ENCODE assay signal across 1 cellular context in the genomic region with DNA sequence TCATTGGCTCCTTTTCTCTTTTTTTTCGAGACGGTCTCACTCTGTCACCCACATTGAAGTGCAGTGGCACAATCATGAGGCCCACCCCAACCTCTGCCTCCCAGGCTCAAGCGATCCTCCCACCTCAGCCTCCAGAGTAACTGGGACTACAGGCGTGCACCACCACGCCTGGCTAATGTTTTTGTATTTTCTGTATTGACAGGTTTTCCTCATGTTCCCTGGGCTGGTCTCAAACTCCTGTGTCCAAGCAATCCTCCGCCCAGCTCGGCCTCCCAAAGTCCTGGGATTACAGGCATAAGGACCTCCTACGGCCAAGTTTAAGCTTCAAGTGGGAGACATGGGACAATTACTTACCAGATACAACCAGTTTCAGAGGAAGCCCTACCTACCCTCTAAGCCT.
TF ChIP-seq lines count a peak whose summit lies in the region.

No MANE protein-coding gene starts in this region.

TF ChIP-seq in H1, 55 proteins besides CTCF, POLR2A, EP300 and RAD21:
- TF ChIP-seq TBP (IDR thresholded peaks at IDR 0.05; ENCODE audit: low read depth, low read length) (no peak), TCF12 (IDR thresholded peaks at IDR 0.05; ENCODE audit: low read depth, low read length) (no peak), RBBP5 (IDR thresholded peaks at IDR 0.05; ENCODE audit: borderline replicate concordance, low read depth, low read length) (no peak), RXRA (IDR thresholded peaks at IDR 0.05; ENCODE audit: insufficient read depth, low read depth, low read length) (no peak), HDAC6 (IDR thresholded peaks at IDR 0.05; ENCODE audit: low read depth, low read length) (no peak), GTF2F1 (IDR thresholded peaks at IDR 0.05; ENCODE audit: borderline replicate concordance, low read depth, low read length) (no peak), CBX5 (IDR thresholded peaks at IDR 0.05; ENCODE audit: low read depth, low read length) (no peak)
- TF ChIP-seq, protein P1, sequence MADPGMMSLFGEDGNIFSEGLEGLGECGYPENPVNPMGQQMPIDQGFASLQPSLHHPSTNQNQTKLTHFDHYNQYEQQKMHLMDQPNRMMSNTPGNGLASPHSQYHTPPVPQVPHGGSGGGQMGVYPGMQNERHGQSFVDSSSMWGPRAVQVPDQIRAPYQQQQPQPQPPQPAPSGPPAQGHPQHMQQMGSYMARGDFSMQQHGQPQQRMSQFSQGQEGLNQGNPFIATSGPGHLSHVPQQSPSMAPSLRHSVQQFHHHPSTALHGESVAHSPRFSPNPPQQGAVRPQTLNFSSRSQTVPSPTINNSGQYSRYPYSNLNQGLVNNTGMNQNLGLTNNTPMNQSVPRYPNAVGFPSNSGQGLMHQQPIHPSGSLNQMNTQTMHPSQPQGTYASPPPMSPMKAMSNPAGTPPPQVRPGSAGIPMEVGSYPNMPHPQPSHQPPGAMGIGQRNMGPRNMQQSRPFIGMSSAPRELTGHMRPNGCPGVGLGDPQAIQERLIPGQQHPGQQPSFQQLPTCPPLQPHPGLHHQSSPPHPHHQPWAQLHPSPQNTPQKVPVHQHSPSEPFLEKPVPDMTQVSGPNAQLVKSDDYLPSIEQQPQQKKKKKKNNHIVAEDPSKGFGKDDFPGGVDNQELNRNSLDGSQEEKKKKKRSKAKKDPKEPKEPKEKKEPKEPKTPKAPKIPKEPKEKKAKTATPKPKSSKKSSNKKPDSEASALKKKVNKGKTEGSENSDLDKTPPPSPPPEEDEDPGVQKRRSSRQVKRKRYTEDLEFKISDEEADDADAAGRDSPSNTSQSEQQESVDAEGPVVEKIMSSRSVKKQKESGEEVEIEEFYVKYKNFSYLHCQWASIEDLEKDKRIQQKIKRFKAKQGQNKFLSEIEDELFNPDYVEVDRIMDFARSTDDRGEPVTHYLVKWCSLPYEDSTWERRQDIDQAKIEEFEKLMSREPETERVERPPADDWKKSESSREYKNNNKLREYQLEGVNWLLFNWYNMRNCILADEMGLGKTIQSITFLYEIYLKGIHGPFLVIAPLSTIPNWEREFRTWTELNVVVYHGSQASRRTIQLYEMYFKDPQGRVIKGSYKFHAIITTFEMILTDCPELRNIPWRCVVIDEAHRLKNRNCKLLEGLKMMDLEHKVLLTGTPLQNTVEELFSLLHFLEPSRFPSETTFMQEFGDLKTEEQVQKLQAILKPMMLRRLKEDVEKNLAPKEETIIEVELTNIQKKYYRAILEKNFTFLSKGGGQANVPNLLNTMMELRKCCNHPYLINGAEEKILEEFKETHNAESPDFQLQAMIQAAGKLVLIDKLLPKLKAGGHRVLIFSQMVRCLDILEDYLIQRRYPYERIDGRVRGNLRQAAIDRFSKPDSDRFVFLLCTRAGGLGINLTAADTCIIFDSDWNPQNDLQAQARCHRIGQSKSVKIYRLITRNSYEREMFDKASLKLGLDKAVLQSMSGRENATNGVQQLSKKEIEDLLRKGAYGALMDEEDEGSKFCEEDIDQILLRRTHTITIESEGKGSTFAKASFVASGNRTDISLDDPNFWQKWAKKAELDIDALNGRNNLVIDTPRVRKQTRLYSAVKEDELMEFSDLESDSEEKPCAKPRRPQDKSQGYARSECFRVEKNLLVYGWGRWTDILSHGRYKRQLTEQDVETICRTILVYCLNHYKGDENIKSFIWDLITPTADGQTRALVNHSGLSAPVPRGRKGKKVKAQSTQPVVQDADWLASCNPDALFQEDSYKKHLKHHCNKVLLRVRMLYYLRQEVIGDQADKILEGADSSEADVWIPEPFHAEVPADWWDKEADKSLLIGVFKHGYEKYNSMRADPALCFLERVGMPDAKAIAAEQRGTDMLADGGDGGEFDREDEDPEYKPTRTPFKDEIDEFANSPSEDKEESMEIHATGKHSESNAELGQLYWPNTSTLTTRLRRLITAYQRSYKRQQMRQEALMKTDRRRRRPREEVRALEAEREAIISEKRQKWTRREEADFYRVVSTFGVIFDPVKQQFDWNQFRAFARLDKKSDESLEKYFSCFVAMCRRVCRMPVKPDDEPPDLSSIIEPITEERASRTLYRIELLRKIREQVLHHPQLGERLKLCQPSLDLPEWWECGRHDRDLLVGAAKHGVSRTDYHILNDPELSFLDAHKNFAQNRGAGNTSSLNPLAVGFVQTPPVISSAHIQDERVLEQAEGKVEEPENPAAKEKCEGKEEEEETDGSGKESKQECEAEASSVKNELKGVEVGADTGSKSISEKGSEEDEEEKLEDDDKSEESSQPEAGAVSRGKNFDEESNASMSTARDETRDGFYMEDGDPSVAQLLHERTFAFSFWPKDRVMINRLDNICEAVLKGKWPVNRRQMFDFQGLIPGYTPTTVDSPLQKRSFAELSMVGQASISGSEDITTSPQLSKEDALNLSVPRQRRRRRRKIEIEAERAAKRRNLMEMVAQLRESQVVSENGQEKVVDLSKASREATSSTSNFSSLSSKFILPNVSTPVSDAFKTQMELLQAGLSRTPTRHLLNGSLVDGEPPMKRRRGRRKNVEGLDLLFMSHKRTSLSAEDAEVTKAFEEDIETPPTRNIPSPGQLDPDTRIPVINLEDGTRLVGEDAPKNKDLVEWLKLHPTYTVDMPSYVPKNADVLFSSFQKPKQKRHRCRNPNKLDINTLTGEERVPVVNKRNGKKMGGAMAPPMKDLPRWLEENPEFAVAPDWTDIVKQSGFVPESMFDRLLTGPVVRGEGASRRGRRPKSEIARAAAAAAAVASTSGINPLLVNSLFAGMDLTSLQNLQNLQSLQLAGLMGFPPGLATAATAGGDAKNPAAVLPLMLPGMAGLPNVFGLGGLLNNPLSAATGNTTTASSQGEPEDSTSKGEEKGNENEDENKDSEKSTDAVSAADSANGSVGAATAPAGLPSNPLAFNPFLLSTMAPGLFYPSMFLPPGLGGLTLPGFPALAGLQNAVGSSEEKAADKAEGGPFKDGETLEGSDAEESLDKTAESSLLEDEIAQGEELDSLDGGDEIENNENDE (IDR thresholded peaks at IDR 0.05; ENCODE audit: insufficient replicate concordance, low read length): no peak
TF ChIP-seq in H1: peak in this region for 0.
